In the genomic region with DNA sequence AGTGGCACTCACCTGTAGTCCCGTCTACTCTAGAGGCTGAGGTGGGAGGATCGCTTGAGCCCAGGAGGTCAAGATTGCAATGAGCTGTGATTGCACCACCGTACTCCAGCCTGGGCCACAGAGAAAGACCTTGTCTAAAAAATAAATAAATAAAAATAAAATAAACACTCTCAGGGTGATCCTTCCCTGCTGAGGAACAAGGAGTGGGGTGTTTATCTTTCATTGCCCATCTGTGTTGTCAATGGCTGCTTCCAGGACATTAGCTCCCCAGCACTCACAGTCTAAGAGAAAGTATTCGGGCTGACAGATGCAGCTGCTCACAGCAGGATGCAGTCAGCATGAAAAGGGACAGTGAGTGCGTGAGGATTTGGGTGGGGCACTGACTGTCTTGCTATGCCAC, we compare ENCODE assay signal across 25 cellular contexts.
"Had no signal": no experiment of that assay in that cellular context is flagged by ENCODE, and none has a peak within 500 bp of the region (broad histone marks: within the 10 kb centered on the region; RNA-seq: fewer than 3 reads in every experiment).

No MANE protein-coding gene starts in this region.

- H3K79me2 ChIP-seq: hepatocyte had no signal

- H3K4me1 ChIP-seq: foreskin keratinocyte, left ventricle myocardium inferior, lower lobe of right lung, testis, tibial nerve, upper lobe of right lung, vagina had no signal

- DNase-seq: effector CD4-positive, alpha-beta T cell; endodermal cell; erythroblast; kidney; left cardiac atrium; left ventricle myocardium inferior; lower lobe of right lung; midbrain; naive B cell; nephron progenitor cell; posterior cingulate gyrus; stimulated activated CD4-positive, alpha-beta T cell treated with anti-CD3 and anti-CD28 coated beads, Interleukin-2, amount 100 ng/mL, for 24 hours; stimulated activated CD4-positive, alpha-beta T cell treated with anti-CD3 and anti-CD28 coated beads, Interleukin-4, amount 100 ng/mL, for 4 hours; stimulated activated naive B cell treated with anti-CD40 and anti-IgM and Interleukin-4, amounts not matched to agents 10 μg/mL and 1 μg/mL and 100 μg/mL, for 72 hours; stimulated activated naive CD8-positive, alpha-beta T cell treated with anti-CD3 and anti-CD28 coated beads, Interleukin-15, amount 100 ng/mL, for 72 hours; testis; upper lobe of right lung had no signal

- H3K36me3 ChIP-seq: left ventricle myocardium inferior, lower lobe of right lung, neutrophil, tibial nerve, upper lobe of right lung, vagina had no signal

- H3K4me2 ChIP-seq: hepatocyte had no signal

- H3K27ac Mint-ChIP-seq: endodermal cell; memory B cell; nephron progenitor cell; stimulated activated naive B cell treated with anti-CD40 and anti-IgM and Interleukin-4, amounts not matched to agents 10 μg/mL and 1 μg/mL and 100 μg/mL, for 72 hours; stimulated activated naive CD8-positive, alpha-beta T cell treated with anti-CD3 and anti-CD28 coated beads, Interleukin-15, amount 100 ng/mL, for 72 hours had no signal

- H3K4me1 Mint-ChIP-seq: endodermal cell; nephron progenitor cell; stimulated activated naive CD8-positive, alpha-beta T cell treated with anti-CD3 and anti-CD28 coated beads, Interleukin-15, amount 100 ng/mL, for 72 hours had no signal

- H3K27me3 Mint-ChIP-seq: stimulated activated naive CD8-positive, alpha-beta T cell treated with anti-CD3 and anti-CD28 coated beads, Interleukin-15, amount 100 ng/mL, for 72 hours had no signal

- H3K27me3 ChIP-seq: foreskin keratinocyte, testis, tibial nerve, upper lobe of right lung, vagina had no signal

- H3K9me3 Mint-ChIP-seq: memory B cell; naive B cell; nephron progenitor cell; stimulated activated naive CD8-positive, alpha-beta T cell treated with anti-CD3 and anti-CD28 coated beads, Interleukin-15, amount 100 ng/mL, for 72 hours had no signal

- H3K36me3 Mint-ChIP-seq: memory B cell; naive B cell; stimulated activated naive B cell treated with anti-CD40 and anti-IgM and Interleukin-4, amounts not matched to agents 10 μg/mL and 1 μg/mL and 100 μg/mL, for 72 hours had no signal

- ATAC-seq: lower lobe of right lung; sciatic nerve; stimulated activated naive B cell treated with anti-CD40 and anti-IgM and Interleukin-4, amounts not matched to agents 10 μg/mL and 1 μg/mL and 100 μg/mL, for 72 hours; stimulated activated naive CD8-positive, alpha-beta T cell treated with anti-CD3 and anti-CD28 coated beads, Interleukin-15, amount 100 ng/mL, for 72 hours; upper lobe of right lung had no signal

- H3K4me3 ChIP-seq: hepatocyte, left ventricle myocardium inferior, lower lobe of right lung, skin epidermis, testis, tibial nerve, upper lobe of right lung, vagina had no signal

- H2AFZ ChIP-seq: hepatocyte had no signal

- H3K4me3 Mint-ChIP-seq: endodermal cell; memory B cell; nephron progenitor cell; stimulated activated naive B cell treated with anti-CD40 and anti-IgM and Interleukin-4, amounts not matched to agents 10 μg/mL and 1 μg/mL and 100 μg/mL, for 72 hours; stimulated activated naive CD8-positive, alpha-beta T cell treated with anti-CD3 and anti-CD28 coated beads, Interleukin-15, amount 100 ng/mL, for 72 hours had no signal

- H3K9me3 ChIP-seq: left ventricle myocardium inferior, lower lobe of right lung, neutrophil, testis, tibial nerve, upper lobe of right lung, vagina had no signal

- H3K27ac ChIP-seq: foreskin keratinocyte, hepatocyte, left ventricle myocardium inferior, lower lobe of right lung, neutrophil, skin epidermis, testis, tibial nerve, upper lobe of right lung, vagina had no signal
